In the genomic region with DNA sequence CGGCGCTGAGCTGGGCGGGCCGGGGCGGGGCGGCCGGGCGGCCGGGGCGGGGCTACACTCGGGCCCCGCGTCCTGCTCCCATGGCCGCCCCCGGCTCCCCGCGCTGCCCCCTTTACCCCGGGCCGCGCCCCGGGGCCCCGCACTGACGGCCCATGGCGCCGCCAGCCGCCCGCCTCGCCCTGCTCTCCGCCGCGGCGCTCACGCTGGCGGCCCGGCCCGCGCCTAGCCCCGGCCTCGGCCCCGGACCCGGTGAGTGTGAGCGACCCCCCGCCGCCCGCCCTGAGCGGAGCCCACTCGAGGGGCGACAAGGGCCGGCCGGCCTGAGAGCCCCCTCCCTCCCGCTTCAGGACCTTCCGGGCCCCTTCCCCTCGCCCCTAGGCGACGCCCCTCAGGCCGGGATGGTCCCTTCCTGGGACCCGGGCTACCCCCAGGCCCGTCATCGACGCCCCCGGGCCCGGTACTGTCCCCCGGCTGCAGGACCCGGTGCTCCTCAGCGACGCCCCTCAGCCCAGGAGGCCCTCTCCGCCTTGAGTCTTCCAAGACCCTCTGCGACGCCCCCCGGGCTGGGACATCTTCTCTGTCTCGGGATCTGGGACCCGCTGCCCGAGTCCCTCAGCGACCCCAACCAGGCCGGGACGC, we compare ENCODE assay signal across 8 cellular contexts. TPM values are rescaled to one million over a fixed set of nuclear protein-coding genes. Genes with fewer than 3 reads are reported as not detected.
DNase-seq lines count a peak whose midpoint lies in the region; ATAC-seq and TF ChIP-seq lines count a peak whose summit lies in the region.

A gene with protein sequence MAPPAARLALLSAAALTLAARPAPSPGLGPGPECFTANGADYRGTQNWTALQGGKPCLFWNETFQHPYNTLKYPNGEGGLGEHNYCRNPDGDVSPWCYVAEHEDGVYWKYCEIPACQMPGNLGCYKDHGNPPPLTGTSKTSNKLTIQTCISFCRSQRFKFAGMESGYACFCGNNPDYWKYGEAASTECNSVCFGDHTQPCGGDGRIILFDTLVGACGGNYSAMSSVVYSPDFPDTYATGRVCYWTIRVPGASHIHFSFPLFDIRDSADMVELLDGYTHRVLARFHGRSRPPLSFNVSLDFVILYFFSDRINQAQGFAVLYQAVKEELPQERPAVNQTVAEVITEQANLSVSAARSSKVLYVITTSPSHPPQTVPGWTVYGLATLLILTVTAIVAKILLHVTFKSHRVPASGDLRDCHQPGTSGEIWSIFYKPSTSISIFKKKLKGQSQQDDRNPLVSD (plus strand): TSS at position 57 of the 639 bp plus-strand sequence. CDS start 96 bp downstream, at position 153.

- H3K4me1 ChIP-seq in Peyer's patch (peaks cover 0 to 45% (median 7%) of the 10 kb centered on the region in 4 donors), osteoblast (ENCODE audit: insufficient read depth, low read length) (peaks cover 8% of the 10 kb centered on the region)

- no peaks in the 10 kb centered on the region for H3K27me3 ChIP-seq in Peyer's patch
- peaks cover 14% of the 10 kb centered on the region for H3K27me3 ChIP-seq in osteoblast (ENCODE audit: insufficient read depth, low read length)

- H3K4me3 ChIP-seq in Peyer's patch = peak within 1 kb of the TSS; percentile 48 to 85 (median 61)
- peak within 1 kb of the TSS; percentile 61 for H3K4me3 ChIP-seq in fibroblast of mammary gland (ENCODE audit: control insufficient read depth, low read depth, low read length)
- H3K4me3 ChIP-seq in osteoblast (ENCODE audit: insufficient read depth, low read length) = peak within 1 kb of the TSS; percentile 70

- no peak for TF ChIP-seq POLR2A in Peyer's patch (IDR thresholded peaks at IDR 0.05)

- H3K36me3 ChIP-seq in Peyer's patch (no peaks in the 10 kb centered on the region), osteoblast (ENCODE audit: insufficient read depth, low read length) (no peaks in the 10 kb centered on the region)

- peak within 1 kb of the TSS; percentile 79 for H2AFZ ChIP-seq in osteoblast (ENCODE audit: low read length)

- no peaks in the 10 kb centered on the region for H3K79me2 ChIP-seq in osteoblast (ENCODE audit: insufficient read depth, low read length)

- TF ChIP-seq CTCF in Peyer's patch (IDR thresholded peaks at IDR 0.05) (no peak), fibroblast of mammary gland (conservative IDR thresholded peaks at IDR 0.05; ENCODE audit: control insufficient read depth, insufficient read depth, low read depth, low read length) (no peak), osteoblast (IDR thresholded peaks at IDR 0.05; ENCODE audit: extremely low read depth, low read depth, low read length) (no peak)

- H3K9me3 ChIP-seq in Peyer's patch = no peaks in the 10 kb centered on the region
- no peaks in the 10 kb centered on the region for H3K9me3 ChIP-seq in osteoblast (ENCODE audit: low read depth, low read length)

- H4K20me1 ChIP-seq in osteoblast (ENCODE audit: insufficient read depth, low read length) = no peaks in the 10 kb centered on the region

- ATAC-seq in GM18867 (IDR thresholded peaks at IDR 0.05; ENCODE audit: unreplicated experiment) (peak; percentile 4), HG03095 (IDR thresholded peaks at IDR 0.05; ENCODE audit: unreplicated experiment) (no peak)

- H3K4me2 ChIP-seq in osteoblast (ENCODE audit: insufficient read depth, low read length) = peak within 1 kb of the TSS; percentile 82

- peak within 1 kb of the TSS; percentile 60 to 83 (median 72) for H3K27ac ChIP-seq in Peyer's patch
- H3K27ac ChIP-seq in osteoblast (ENCODE audit: low read depth, low read length) = no peak within 1 kb of the TSS

- DNase-seq in Peyer's patch (no peak), fibroblast of mammary gland (ENCODE audit: low read depth) (no peak), osteoblast (ENCODE audit: insufficient read length, low spot score, missing footprints) (peak; percentile 82), NCI-H69 (lab: John Stamatoyannopoulos, UW) (no peak), NCI-H1694 treated with DMSO at 0.1 percent for 48 hours (lab: John Stamatoyannopoulos, UW) (no peak), NCI-H2196 treated with DMSO at 0.1 percent for 48 hours (lab: John Stamatoyannopoulos, UW; ENCODE audit: unreplicated experiment) (no peak)

RNA-seq across cellular contexts. Expression of the gene that starts here (rescaled TPM):
- total RNA-seq in Peyer's patch (10 to 100 TPM in 3 of 4 donors, 1 to 10 TPM in 1; 8.2 to 32.2 (median 16.1) TPM), osteoblast (6.5 and 7.7 TPM in 2 replicates)
